ENCODE assay signal across 8 cellular contexts in the genomic region with DNA sequence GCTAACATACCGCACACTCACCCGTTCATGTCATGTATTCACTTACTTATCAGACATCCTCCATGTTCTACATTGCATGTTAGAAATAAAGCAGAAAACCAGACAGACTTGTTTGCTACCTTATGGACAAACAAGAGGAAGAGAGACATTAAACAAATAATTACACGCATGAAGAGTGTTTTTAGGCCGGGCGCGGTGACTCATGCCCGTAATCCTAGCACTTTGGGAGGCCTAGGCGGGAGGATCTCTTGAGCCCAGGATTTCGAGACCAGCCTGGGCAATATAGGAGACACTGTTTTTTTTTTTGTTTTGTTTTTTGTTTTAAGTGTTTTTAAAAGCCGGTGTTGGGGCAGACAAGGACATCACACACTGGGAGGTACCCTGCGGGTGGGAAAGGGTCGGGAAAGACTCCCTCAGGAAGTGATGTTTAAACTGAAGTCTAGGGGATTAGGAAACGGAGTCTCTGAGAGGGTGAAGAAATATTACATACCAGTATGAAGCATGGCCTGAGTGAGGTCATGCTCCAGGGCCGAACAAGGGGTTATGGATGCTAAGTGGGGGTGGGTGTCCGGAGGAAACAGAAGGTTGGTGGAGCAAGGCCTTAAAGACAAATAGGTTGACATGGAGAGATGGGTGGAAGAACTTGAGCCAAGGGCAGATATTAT. TPM values are rescaled to one million over a fixed set of nuclear protein-coding genes. Genes with fewer than 3 reads are reported as not detected.
DNase-seq lines count a peak whose midpoint lies in the region; ATAC-seq, FAIRE-seq and TF ChIP-seq lines count a peak whose summit lies in the region.

No MANE protein-coding gene starts in this region.

- H3K4me1 Mint-ChIP-seq in mesothelial cell of epicardium, result peaks cover 54% of the 10 kb centered on the region

- no peak for ATAC-seq in left cardiac atrium
- ATAC-seq in Right ventricle myocardium inferior, result no peak
- no peak for ATAC-seq in K562
- ATAC-seq in lower lobe of right lung, result no peak
- ATAC-seq in HG03039 (IDR thresholded peaks at IDR 0.05; ENCODE audit: unreplicated experiment), result no peak

- H3K4me1 ChIP-seq in K562 (replicated peaks in 1 of 2; ENCODE audit: control insufficient read depth in 2 of 2, insufficient read depth in 2 of 2, low read length in 2 of 2) (peaks cover 23 to 33% of the 10 kb centered on the region in 2 experiments), lower lobe of right lung (peaks cover 72% of the 10 kb centered on the region), vagina (peaks cover 53% of the 10 kb centered on the region)

- POLR2A ChIA-PET in K562 (lab: Yijun Ruan, JAX), result interaction anchor here (0.9 to 1.4 kb wide), 3 partner anchors 14 to 90 kb away, joined by 3 to 5 read pairs (median 3); no protein-coding TSS in a partner anchor

- H3K4me3 ChIP-seq in K562 (no peak overlapping the region), lower lobe of right lung (no peak overlapping the region), vagina (peak overlapping the region; percentile 21 to 28)

- no TSS peak for BruUV-seq in K562 (replicated peaks; lab: Mats Ljungman, UMichigan)

- no peaks in the 10 kb centered on the region for H3K27me3 ChIP-seq in K562 (ENCODE audit: control insufficient read depth in 2 of 2, insufficient read depth in 2 of 2, low read length in 2 of 2)
- no peaks in the 10 kb centered on the region for H3K27me3 ChIP-seq in lower lobe of right lung (ENCODE audit: low read depth)
- H3K27me3 ChIP-seq in vagina, result no peaks in the 10 kb centered on the region

- H3K9me3 Mint-ChIP-seq in mesothelial cell of epicardium, result no peaks in the 10 kb centered on the region

- TF ChIP-seq RAD21 in K562 (CRISPR knock-in tag; conservative IDR thresholded peaks at IDR 0.05 in 1 of 2, IDR thresholded peaks at IDR 0.05 in 1 of 2), result no peak

- CTCF ChIA-PET in K562 (lab: Yijun Ruan, JAX; ENCODE audit: low intra/inter-chr PET ratio), result no interaction called here

- no peak for TF ChIP-seq EP300 in K562 (IDR thresholded peaks at IDR 0.05; ENCODE audit: low read length)

- peaks cover 29% of the 10 kb centered on the region for H3K79me2 ChIP-seq in K562 (ENCODE audit: control insufficient read depth, insufficient read depth, low read length)

- intact Hi-C loops in left cardiac atrium (cut with DNase I), result no loop called here
- intact Hi-C loops in Right ventricle myocardium inferior (cut with DNase I), result no loop called here
- intact Hi-C loops in K562 (cut with micrococcal nuclease), result no loop called here
- intact Hi-C loops in lower lobe of right lung (cut with DNase I), result no loop called here
- intact Hi-C loops in vagina (cut with DNase I), result loop anchor here (5.0 to 10.0 kb wide), 2 partner anchors 93 to 960 kb away; partner anchors contain the start of genes FBXL22 and ZNF609

- TF ChIP-seq CTCF in K562 (IDR thresholded peaks at IDR 0.05 in 2 of 3, conservative IDR thresholded peaks at IDR 0.05 in 1 of 3; ENCODE audit: insufficient read depth in 2 of 3, low read depth in 1 of 3, low read length in 3 of 3) (no peak), lower lobe of right lung (IDR thresholded peaks at IDR 0.05) (no peak), vagina (IDR thresholded peaks at IDR 0.05) (no peak), mesothelial cell of epicardium (IDR thresholded peaks at IDR 0.05; ENCODE audit: unreplicated experiment) (no peak)

- no peak overlapping the region for H3K27ac Mint-ChIP-seq in mesothelial cell of epicardium

- in situ Hi-C loops in K562 (cut with MboI), result no loop called here

- 0 out of 4 replicates have a peak overlapping the region, but pooled peaks of 1 of the 2 experiments have one; percentile 90 for H3K9ac ChIP-seq in K562 (ENCODE audit: insufficient read depth in 1 of 2, low read depth in 2 of 2, low read length in 2 of 2)

- peaks cover 4% of the 10 kb centered on the region; the same call in 1 of the 2 replicates for H4K20me1 ChIP-seq in K562 (replicated peaks; ENCODE audit: control insufficient read depth, insufficient read depth, low read length)

- H3K4me3 Mint-ChIP-seq in mesothelial cell of epicardium, result no peak overlapping the region

- H3K9me1 ChIP-seq in K562 (ENCODE audit: control insufficient read depth, insufficient read depth, low read length), result peaks cover 4% of the 10 kb centered on the region

- TF ChIP-seq POLR2A in K562 (conservative IDR thresholded peaks at IDR 0.05) (no peak), vagina (IDR thresholded peaks at IDR 0.05) (no peak)

- H2AFZ ChIP-seq in K562 (ENCODE audit: low read depth, low read length), result peak overlapping the region; percentile 86

- FAIRE-seq in K562 (lab: Jason Lieb, UNC), result no peak

- no peaks in the 10 kb centered on the region for H3K9me3 ChIP-seq in K562 (replicated peaks; ENCODE audit: control insufficient read depth, insufficient read depth, low read depth, low read length)
- no peaks in the 10 kb centered on the region for H3K9me3 ChIP-seq in lower lobe of right lung
- no peaks in the 10 kb centered on the region for H3K9me3 ChIP-seq in vagina

- peak overlapping the region; percentile 96; the same call in 1 of the 2 replicates for H3K4me2 ChIP-seq in K562 (ENCODE audit: insufficient read depth, low read length)

- no peaks in the 10 kb centered on the region for H3K36me3 Mint-ChIP-seq in mesothelial cell of epicardium

- H3K36me3 ChIP-seq in K562 (ENCODE audit: control insufficient read depth, insufficient read depth, low read length) (peaks cover 5% of the 10 kb centered on the region; the same call in 1 of the 3 replicates), lower lobe of right lung (no peaks in the 10 kb centered on the region), vagina (no peaks in the 10 kb centered on the region)

- peaks cover 6% of the 10 kb centered on the region for H3K27me3 Mint-ChIP-seq in mesothelial cell of epicardium (ENCODE audit: low read depth)

- peak; percentile 29 for DNase-seq in left cardiac atrium
- DNase-seq in Right ventricle myocardium inferior (ENCODE audit: missing footprints), result no peak
- DNase-seq in K562 (ENCODE audit: extremely low read depth in 1 of 4, low spot score in 3 of 4), result no peak
- DNase-seq in lower lobe of right lung, result peak; percentile 67
- no peak for DNase-seq in vagina (ENCODE audit: extremely low spot score in 2 of 2)
- DNase-seq in SW 1271 (lab: John Stamatoyannopoulos, UW), result no peak
- DNase-seq in mesothelial cell of epicardium (ENCODE audit: low spot score in 2 of 2, unreplicated experiment in 2 of 2), result no peak

- WGBS in K562 (ENCODE audit: insufficient coverage, low coverage, missing lambda C conversion rate), result 90% methylated on average over 15 of the region's 15 CpGs

- peak overlapping the region; percentile 95; the same call in 2 of the 3 replicates for H3K27ac ChIP-seq in K562 (ENCODE audit: extremely low read depth, low read depth, low read length)
- H3K27ac ChIP-seq in lower lobe of right lung, result peak overlapping the region; percentile 99
- peak overlapping the region; percentile 97 for H3K27ac ChIP-seq in vagina

TF ChIP-seq in K562, 482 proteins besides CTCF, POLR2A, EP300 and RAD21:
- TF ChIP-seq TEAD2 (tag; IDR thresholded peaks at IDR 0.05), result no peak
- TF ChIP-seq, protein P1, sequence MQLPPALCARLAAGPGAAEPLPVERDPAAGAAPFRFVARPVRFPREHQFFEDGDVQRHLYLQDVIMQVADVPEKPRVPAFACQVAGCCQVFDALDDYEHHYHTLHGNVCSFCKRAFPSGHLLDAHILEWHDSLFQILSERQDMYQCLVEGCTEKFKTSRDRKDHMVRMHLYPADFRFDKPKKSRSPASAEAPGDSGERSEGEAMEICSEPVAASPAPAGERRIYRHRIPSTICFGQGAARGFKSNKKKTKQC (CRISPR knock-in tag; IDR thresholded peaks at IDR 0.05), result no peak
- no peak for TF ChIP-seq POLR2G (IDR thresholded peaks at IDR 0.05; ENCODE audit: low read depth, low read length)
- TF ChIP-seq, protein P2, sequence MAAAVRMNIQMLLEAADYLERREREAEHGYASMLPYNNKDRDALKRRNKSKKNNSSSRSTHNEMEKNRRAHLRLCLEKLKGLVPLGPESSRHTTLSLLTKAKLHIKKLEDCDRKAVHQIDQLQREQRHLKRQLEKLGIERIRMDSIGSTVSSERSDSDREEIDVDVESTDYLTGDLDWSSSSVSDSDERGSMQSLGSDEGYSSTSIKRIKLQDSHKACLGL (CRISPR knock-in tag; IDR thresholded peaks at IDR 0.05; ENCODE audit: borderline replicate concordance, poor library complexity, severe bottlenecking), result no peak
- TF ChIP-seq GTF2A2 (tag; IDR thresholded peaks at IDR 0.05), result 0 out of 2 replicates have a peak, but pooled peaks have one; percentile 24
- TF ChIP-seq, protein P3, sequence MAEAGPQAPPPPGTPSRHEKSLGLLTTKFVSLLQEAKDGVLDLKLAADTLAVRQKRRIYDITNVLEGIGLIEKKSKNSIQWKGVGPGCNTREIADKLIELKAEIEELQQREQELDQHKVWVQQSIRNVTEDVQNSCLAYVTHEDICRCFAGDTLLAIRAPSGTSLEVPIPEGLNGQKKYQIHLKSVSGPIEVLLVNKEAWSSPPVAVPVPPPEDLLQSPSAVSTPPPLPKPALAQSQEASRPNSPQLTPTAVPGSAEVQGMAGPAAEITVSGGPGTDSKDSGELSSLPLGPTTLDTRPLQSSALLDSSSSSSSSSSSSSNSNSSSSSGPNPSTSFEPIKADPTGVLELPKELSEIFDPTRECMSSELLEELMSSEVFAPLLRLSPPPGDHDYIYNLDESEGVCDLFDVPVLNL (CRISPR knock-in tag; IDR thresholded peaks at IDR 0.05; ENCODE audit: low read depth), result no peak
- TF ChIP-seq ZNF766 (CRISPR knock-in tag; conservative IDR thresholded peaks at IDR 0.05), result no peak

RNA-seq across cellular contexts. Expression of gene USP3, which starts 2.1 kb away (rescaled TPM):
- total RNA-seq in left cardiac atrium (10 to 100 TPM; 20.1 to 27.4 TPM), Right ventricle myocardium inferior (13.7 TPM), K562 (2014; rRNA removed) (21.7 and 31.2 TPM in 2 replicates), K562 (2014; rRNA removed; fragmentation: Illumina TruSeq; extraction: Trizol) (49.7 and 50.3 TPM in 2 replicates), K562 (2015; rRNA removed; fragmentation: Illumina TruSeq; extraction: Trizol) (44.6 and 46.1 TPM in 2 replicates), K562 (2021) (48.8 and 54.3 TPM in 2 replicates), lower lobe of right lung (74.5 TPM), vagina (39.5 TPM), mesothelial cell of epicardium (65.7 to 72.7 TPM (median 71.7 TPM) in 3 replicates)
- total RNA-seq in K562 (2011; cell fraction: chromatin; rRNA removed; ENCODE audit: low replicate concordance), result 55.7 and 143 TPM in 2 replicates
- total RNA-seq in K562 (2011; cell fraction: nucleolus; rRNA removed), result 31.0 and 37.8 TPM in 2 replicates
- total RNA-seq in K562 (2011; cell fraction: nucleoplasm; rRNA removed), result 72.7 and 100 TPM in 2 replicates
- polyA plus RNA-seq in K562 (2011; rRNA removed) (17.3 and 23.1 TPM in 2 replicates), K562 (2014; fragmentation: Illumina TruSeq; extraction: Trizol) (38.7 and 42.8 TPM in 2 replicates), K562 (2014; fragmentation: Nextera tagmentation; extraction: Ambion mirVana) (10 to 100 TPM; 24.3 to 34.8 TPM), K562 (2014; rRNA removed) (19.5 and 21.2 TPM in 2 replicates)
- 12.0 and 15.1 TPM in 2 replicates for polyA plus RNA-seq in K562 (2011; cell fraction: cytosol; rRNA removed)
- 47.4 and 78.4 TPM in 2 replicates for polyA plus RNA-seq in K562 (2011; cell fraction: nucleus; rRNA removed)
- polyA plus RNA-seq in K562 (2012), result 29.3 and 55.6 TPM in 2 replicates
- polyA minus RNA-seq in K562 (2011; rRNA and poly(A)+ RNA removed), result 35.6 and 53.7 TPM in 2 replicates
- 23.0 and 36.5 TPM in 2 replicates for polyA minus RNA-seq in K562 (2011; cell fraction: cytosol; rRNA and poly(A)+ RNA removed)
- polyA minus RNA-seq in K562 (2011; cell fraction: nucleus; rRNA and poly(A)+ RNA removed), result 50.5 and 79.3 TPM in 2 replicates

Comparison
In these comparisons a context has a peak if more than half of its experiments do, and no peak if none do; other contexts are left out.
1. DNase-seq: peak in left cardiac atrium (single experiment) and lower lobe of right lung (single experiment); none in Right ventricle myocardium inferior (single experiment), K562 (0 of 4), vagina (0 of 2), SW 1271 (0 of 2) and mesothelial cell of epicardium (0 of 2).
2. H3K4me3 ChIP-seq: peak in vagina (2 of 2); none in K562 (single experiment) and lower lobe of right lung (single experiment).
3. Peak in every context shown above with its lines, with median percentiles within 50 percentile points of each other: H3K27ac ChIP-seq.